In the genomic region with DNA sequence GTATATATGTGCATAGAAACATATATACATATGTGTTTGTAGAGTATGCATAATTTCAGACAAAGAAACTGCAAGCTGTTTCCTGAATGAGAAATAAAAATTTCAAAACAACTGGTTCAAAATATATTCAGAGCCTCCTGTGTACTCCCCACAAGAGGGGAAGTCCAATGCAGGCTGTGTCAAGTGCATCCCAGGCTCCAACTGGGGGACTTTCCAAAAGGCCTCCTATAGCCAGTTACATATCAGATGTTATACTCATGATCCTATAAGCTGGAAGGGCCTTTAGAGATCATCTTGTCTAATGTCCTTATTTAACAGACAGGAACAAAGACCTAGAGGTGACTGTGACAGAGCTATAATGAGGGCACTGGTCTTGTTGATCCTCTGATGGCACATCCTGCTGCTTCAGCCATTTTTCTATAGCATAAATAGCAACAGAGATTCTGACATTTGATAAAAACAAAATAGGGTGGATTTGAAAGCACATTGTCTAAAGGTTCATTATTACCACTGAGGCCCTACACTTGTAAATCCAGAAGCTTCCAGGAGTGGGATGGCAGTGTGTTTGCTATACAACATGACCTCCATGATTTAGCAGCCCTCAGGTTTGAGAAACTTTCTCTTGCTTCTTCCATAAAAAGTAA, we compare ENCODE assay signal across 1 cellular context.
TF ChIP-seq lines count a peak whose summit lies in the region.

No MANE protein-coding gene starts in this region.

TF ChIP-seq in HepG2, 621 proteins besides CTCF, POLR2A, EP300 and RAD21:
- no peak for TF ChIP-seq PRMT3 (CRISPR knock-in tag; IDR thresholded peaks at IDR 0.05; ENCODE audit: borderline replicate concordance, low read depth)
- no peak for TF ChIP-seq TRAFD1 (CRISPR knock-in tag; IDR thresholded peaks at IDR 0.05; ENCODE audit: borderline replicate concordance)
- TF ChIP-seq ZNF563 (CRISPR knock-in tag; IDR thresholded peaks at IDR 0.05): no peak
TF ChIP-seq in HepG2: peak in this region for 0.
